In genomic region chr10:44928462-44928861, GRCh38 we compare ENCODE assay signal across 31 cellular contexts. TPM values are rescaled to one million over a fixed set of nuclear protein-coding genes. Genes with fewer than 3 reads are reported as not detected.
"Had no signal": no experiment of that assay in that cellular context is flagged by ENCODE, and none has a peak within 500 bp of the region (broad histone marks: within the 10 kb centered on the region; RNA-seq: fewer than 3 reads in every experiment).

No MANE protein-coding gene starts in this region.

- ATAC-seq: effector memory CD8-positive, alpha-beta T cell; esophagus mucosa; gastrocnemius medialis; heart right ventricle; left cardiac atrium; left lung; left ventricle myocardium superior; lower lobe of right lung; mucosa of descending colon had no signal

- H3K27me3 ChIP-seq: colonic mucosa, esophagus squamous epithelium, gastrocnemius medialis, heart right ventricle, left lung had no signal

- H3K4me3 ChIP-seq: colonic mucosa, esophagus squamous epithelium, gastrocnemius medialis, heart right ventricle, left lung, lower lobe of right lung, mucosa of descending colon had no signal

- H3K27ac ChIP-seq: colonic mucosa, epithelial cell of prostate, esophagus squamous epithelium, gastrocnemius medialis, heart right ventricle, left lung, lower lobe of right lung had no signal

- H3K4me3 Mint-ChIP-seq: dendritic cell treated with granulocyte-macrophage colony-stimulating factor and Interleukin-4, amounts not matched to agents 40 ng/mL and 50 ng/mL, for 4 days; effector memory CD8-positive, alpha-beta T cell; mesothelial cell of epicardium; naive B cell had no signal

- H3K4me1 ChIP-seq: colonic mucosa had no signal

- H3K9me3 Mint-ChIP-seq: dendritic cell treated with granulocyte-macrophage colony-stimulating factor and Interleukin-4, amounts not matched to agents 40 ng/mL and 50 ng/mL, for 4 days; effector memory CD8-positive, alpha-beta T cell; mesothelial cell of epicardium; naive B cell had no signal

- DNase-seq: colonic mucosa; cortex of kidney; effector CD8-positive, alpha-beta T cell; effector memory CD8-positive, alpha-beta T cell; erythroblast; esophagus squamous epithelium; foreskin fibroblast; foreskin melanocyte; gastrocnemius medialis; glutamatergic neuron; heart right ventricle; hippocampal formation; left cardiac atrium; left lung; left ventricle myocardium superior; lower lobe of right lung; mesenchymal stem cell; mucosa of descending colon; naive B cell had no signal

- FAIRE-seq: islet of Langerhans, keratinocyte had no signal

- H3K27ac Mint-ChIP-seq: dendritic cell treated with granulocyte-macrophage colony-stimulating factor and Interleukin-4, amounts not matched to agents 40 ng/mL and 50 ng/mL, for 4 days; effector memory CD8-positive, alpha-beta T cell; mesothelial cell of epicardium; naive B cell had no signal

- H3K36me3 Mint-ChIP-seq: mesothelial cell of epicardium, naive B cell had no signal

- H3K27me3 Mint-ChIP-seq: effector memory CD8-positive, alpha-beta T cell; naive B cell had no signal

- H3K36me3 ChIP-seq: colonic mucosa, esophagus squamous epithelium, gastrocnemius medialis, heart right ventricle, left lung, lower lobe of right lung had no signal

- H3K9me3 ChIP-seq: colonic mucosa, esophagus squamous epithelium, gastrocnemius medialis, heart right ventricle, left lung, lower lobe of right lung, mucosa of descending colon had no signal

RNA-seq across cellular contexts. Expression of gene TMEM72, which starts 17.3 kb away (rescaled TPM):
- total RNA-seq: dermis microvascular lymphatic vessel endothelial cell, esophagus mucosa, esophagus squamous epithelium, gastrocnemius medialis, glomerular endothelial cell, kidney epithelial cell, left ventricle myocardium superior, lower leg skin, lower lobe of right lung, lung microvascular endothelial cell, mesenteric fat pad had no signal
- polyA plus RNA-seq: heart right ventricle, keratinocyte had no signal
